Comparison of ENCODE assay signal across 8 cellular contexts in genomic region chr2:215436705-215437570, GRCh38. TPM values are rescaled to one million over a fixed set of nuclear protein-coding genes. Genes with fewer than 3 reads are reported as not detected.
A peak's percentile ranks its signal among the peaks of the same experiment; 100 is the strongest.
DNase-seq lines count a peak whose midpoint lies in the region; ATAC-seq and TF ChIP-seq lines count a peak whose summit lies in the region.

No MANE protein-coding gene starts in this region.

- CTCF ChIA-PET in CD4-positive, alpha-beta memory T cell (lab: Charles Lee; ENCODE audit: partially characterized antibody): no interaction called here

- peak overlapping the region in 1 of 2 donors; percentile 19 for H3K4me3 ChIP-seq in CD4-positive, alpha-beta memory T cell (ENCODE audit: low read length in 2 of 2)
- H3K4me3 ChIP-seq in GM23338: peak overlapping the region; percentile 84
- peak overlapping the region; percentile 72 for H3K4me3 ChIP-seq in fibroblast of the aortic adventitia (ENCODE audit: low read depth, low read length)
- H3K4me3 ChIP-seq in trophoblast cell (ENCODE audit: low read depth, low read length): peak overlapping the region; percentile 57

- H3K23ac ChIP-seq in trophoblast cell (ENCODE audit: low read length): peak overlapping the region; percentile 35

- peak overlapping the region; percentile 94 for H4K8ac ChIP-seq in trophoblast cell (ENCODE audit: low read depth, low read length)

- peaks cover 14 to 28% (median 17%) of the 10 kb centered on the region in 4 donors for H3K4me1 Mint-ChIP-seq in CD4-positive, alpha-beta memory T cell
- H3K4me1 Mint-ChIP-seq in GM23338: peaks cover 29% of the 10 kb centered on the region

- peak overlapping the region; percentile 77 for H2AFZ ChIP-seq in GM23338
- peak overlapping the region; percentile 59 for H2AFZ ChIP-seq in trophoblast cell (ENCODE audit: insufficient read depth, low read length, poor library complexity)

- peak overlapping the region; percentile 93 for H2AK5ac ChIP-seq in trophoblast cell (ENCODE audit: low read length)

- peak overlapping the region; percentile 74 to 88 (median 81) for H3K4me3 Mint-ChIP-seq in CD4-positive, alpha-beta memory T cell
- peak overlapping the region; percentile 92 for H3K4me3 Mint-ChIP-seq in GM23338

- TF ChIP-seq CTCF in GM23338 (conservative IDR thresholded peaks at IDR 0.05; ENCODE audit: low read depth in 2 of 2) (no peak), fibroblast of the aortic adventitia (IDR thresholded peaks at IDR 0.05; ENCODE audit: insufficient read depth, low read length) (no peak)

- H3K9me2 ChIP-seq in GM23338 (ENCODE audit: insufficient read depth): no peaks in the 10 kb centered on the region

- ATAC-seq in GM23338 (peak; percentile 55), left colon (no peak), HG03460 (IDR thresholded peaks at IDR 0.05; ENCODE audit: unreplicated experiment) (no peak), HG03108 (IDR thresholded peaks at IDR 0.05; ENCODE audit: unreplicated experiment) (no peak)

- peaks cover 16% of the 10 kb centered on the region for H3K79me1 ChIP-seq in trophoblast cell (ENCODE audit: low read length)

- H3K4ac ChIP-seq in trophoblast cell (ENCODE audit: low read depth, low read length): peak overlapping the region; percentile 77

- POLR2A ChIA-PET in CD4-positive, alpha-beta memory T cell (lab: Charles Lee; ENCODE audit: partially characterized antibody): no interaction called here

- peak overlapping the region; percentile 88 for H3K14ac ChIP-seq in trophoblast cell (ENCODE audit: low read length)

- H4K20me1 ChIP-seq in GM23338 (replicated peaks; ENCODE audit: insufficient read depth): no peaks in the 10 kb centered on the region

- H3K4me2 ChIP-seq in GM23338: peak overlapping the region; percentile 93
- peak overlapping the region; percentile 67 for H3K4me2 ChIP-seq in trophoblast cell (ENCODE audit: low read length)

- H3K36me3 Mint-ChIP-seq in CD4-positive, alpha-beta memory T cell: peaks cover 0 to under 1% of the 10 kb centered on the region in 2 donors
- peaks cover 10% of the 10 kb centered on the region for H3K36me3 Mint-ChIP-seq in GM23338 (ENCODE audit: low read depth)

- H3F3A ChIP-seq in GM23338 (replicated peaks; ENCODE audit: low read depth): no peaks in the 10 kb centered on the region

- H4K91ac ChIP-seq in trophoblast cell (ENCODE audit: low read depth, low read length): peak overlapping the region; percentile 94

- H3K36me3 ChIP-seq in CD4-positive, alpha-beta memory T cell (ENCODE audit: insufficient read depth, low read length): no peaks in the 10 kb centered on the region
- H3K36me3 ChIP-seq in GM23338 (ENCODE audit: insufficient read depth): peaks cover 7% of the 10 kb centered on the region; the same call in 1 of the 2 replicates
- H3K36me3 ChIP-seq in trophoblast cell (ENCODE audit: control insufficient read depth in 1 of 2, insufficient read depth in 2 of 2, low read length in 2 of 2): peaks cover 6 to 13% of the 10 kb centered on the region in 2 experiments

- no peaks in the 10 kb centered on the region for H3K9me3 ChIP-seq in CD4-positive, alpha-beta memory T cell (ENCODE audit: control insufficient read depth in 1 of 2, low read length in 2 of 2)
- no peaks in the 10 kb centered on the region for H3K9me3 ChIP-seq in trophoblast cell (ENCODE audit: insufficient read depth, low read depth, low read length)

- no CpG with 5 or more reads among the region's 22 CpGs for WGBS in trophoblast cell (ENCODE audit: extremely low coverage, insufficient coverage, insufficient read length)

- peak overlapping the region; percentile 88 for H3K9ac ChIP-seq in trophoblast cell (ENCODE audit: low read length)

- peaks cover 28% of the 10 kb centered on the region for H3K27me3 ChIP-seq in CD4-positive, alpha-beta memory T cell (ENCODE audit: insufficient read depth, low read length)
- H3K27me3 ChIP-seq in GM23338 (ENCODE audit: insufficient read depth): no peaks in the 10 kb centered on the region
- H3K27me3 ChIP-seq in trophoblast cell (ENCODE audit: insufficient read depth, low read length): no peaks in the 10 kb centered on the region

- H3K27me3 Mint-ChIP-seq in CD4-positive, alpha-beta memory T cell: peaks cover 48 to 49% of the 10 kb centered on the region in 2 donors
- peaks cover 8% of the 10 kb centered on the region for H3K27me3 Mint-ChIP-seq in GM23338 (ENCODE audit: insufficient read depth, low read depth, poor library complexity)

- H3K79me2 ChIP-seq in GM23338 (replicated peaks; ENCODE audit: insufficient read depth) (peaks cover 7% of the 10 kb centered on the region; the same call in 1 of the 2 replicates), trophoblast cell (ENCODE audit: control insufficient read depth, insufficient read depth, low read length, poor library complexity) (peaks cover 12% of the 10 kb centered on the region)

- H3K27ac Mint-ChIP-seq in CD4-positive, alpha-beta memory T cell: peak overlapping the region in 2 of 7 donors; percentile 32 to 73
- H3K27ac Mint-ChIP-seq in GM23338: peak overlapping the region; percentile 97

- peak overlapping the region; percentile 92 for H4K12ac ChIP-seq in trophoblast cell (ENCODE audit: low read depth, low read length)

- H3K27ac ChIP-seq in CD4-positive, alpha-beta memory T cell (ENCODE audit: low read depth, low read length): no peak overlapping the region
- peak overlapping the region; percentile 98 for H3K27ac ChIP-seq in GM23338 (ENCODE audit: low read depth)
- peak overlapping the region; percentile 96 for H3K27ac ChIP-seq in trophoblast cell (ENCODE audit: low read depth, low read length)

- peaks cover 19% of the 10 kb centered on the region for H3K4me1 ChIP-seq in CD4-positive, alpha-beta memory T cell (ENCODE audit: insufficient read depth, low read length)
- H3K4me1 ChIP-seq in GM23338 (ENCODE audit: insufficient read depth): peaks cover 18% of the 10 kb centered on the region
- peaks cover 4 to 8% of the 10 kb centered on the region in 2 experiments for H3K4me1 ChIP-seq in trophoblast cell (ENCODE audit: control insufficient read depth in 1 of 2, insufficient read depth in 2 of 2, low read length in 2 of 2)

- no peak for DNase-seq in CD4-positive, alpha-beta memory T cell
- peak; percentile 63 for DNase-seq in GM23338 (ENCODE audit: low spot score)
- peak; percentile 13 for DNase-seq in UCSD-AML1 (lab: John Stamatoyannopoulos, UW; ENCODE audit: unreplicated experiment)
- DNase-seq in fibroblast of the aortic adventitia (ENCODE audit: low read depth): peak; percentile 63
- DNase-seq in trophoblast cell: peak in 1 of 2 donors; percentile 45
- DNase-seq in left colon: no peak

- H3K18ac ChIP-seq in trophoblast cell (ENCODE audit: low read length): peak overlapping the region; percentile 93

- peaks cover 0 to 4% (median 0%) of the 10 kb centered on the region in 8 donors for H3K9me3 Mint-ChIP-seq in CD4-positive, alpha-beta memory T cell
- H3K9me3 Mint-ChIP-seq in GM23338: no peaks in the 10 kb centered on the region

- H2BK120ac ChIP-seq in trophoblast cell (ENCODE audit: insufficient read depth, low read length, poor library complexity): peak overlapping the region; percentile 98

- peak overlapping the region; percentile 94 for H2BK5ac ChIP-seq in trophoblast cell (ENCODE audit: low read depth, low read length, poor library complexity)

- H2BK12ac ChIP-seq in trophoblast cell (ENCODE audit: low read length): peak overlapping the region; percentile 82

- intact Hi-C loops in CD4-positive, alpha-beta memory T cell (cut with micrococcal nuclease): no loop called here
- intact Hi-C loops in left colon (cut with DNase I, micrococcal nuclease): no loop called here

TF ChIP-seq in GM23338, 12 proteins besides CTCF, POLR2A, EP300 and RAD21 (continues in another document):
- TF ChIP-seq CREB1 (CRISPR knock-in tag; IDR thresholded peaks at IDR 0.05; ENCODE audit: low read depth): no peak

RNA-seq across cellular contexts. Expression of gene FN1, which starts 1.1 kb away (rescaled TPM):
- total RNA-seq in CD4-positive, alpha-beta memory T cell: not detected
- 1 to 10 TPM in 1 of 2 donors, under 1 TPM in 1; 0.38 to 1.2 TPM for polyA plus RNA-seq in CD4-positive, alpha-beta memory T cell
- total RNA-seq in GM23338 (2014; rRNA removed; shearing (Covaris generic)): 217 and 255 TPM in 2 replicates
- polyA plus RNA-seq in GM23338 (2016; fragmentation: Nextera tagmentation; extraction: Ambion mirVana): 76.7 and 79.6 TPM in 2 replicates
- 3,314 and 7,235 TPM in 2 replicates for total RNA-seq in fibroblast of the aortic adventitia (ENCODE audit: low replicate concordance)
- 3,568 and 4,026 TPM in 2 replicates for polyA plus RNA-seq in trophoblast cell (2013)
- 100 to 1,000 TPM in 1 of 2 donors, 10 to 100 TPM in 1; 43.4 to 216 TPM for total RNA-seq in left colon

Comparison
In these comparisons a context has a peak if more than half of its experiments do, and no peak if none do; other contexts are left out.
1. DNase-seq: peak in GM23338 (single experiment), UCSD-AML1 (single experiment) and fibroblast of the aortic adventitia (single experiment); none in CD4-positive, alpha-beta memory T cell (0 of 5) and left colon (0 of 2).
2. RNA of gene FN1, which starts 1.1 kb away (total RNA-seq): 3,314 to 7,235 TPM in fibroblast of the aortic adventitia, 217 to 255 TPM in GM23338 and 43.4 to 216 TPM in left colon; not detected in CD4-positive, alpha-beta memory T cell; every median in the first group is over 10 times any median in the second.